8 cellular contexts compared by ENCODE assay signal in the genomic region with DNA sequence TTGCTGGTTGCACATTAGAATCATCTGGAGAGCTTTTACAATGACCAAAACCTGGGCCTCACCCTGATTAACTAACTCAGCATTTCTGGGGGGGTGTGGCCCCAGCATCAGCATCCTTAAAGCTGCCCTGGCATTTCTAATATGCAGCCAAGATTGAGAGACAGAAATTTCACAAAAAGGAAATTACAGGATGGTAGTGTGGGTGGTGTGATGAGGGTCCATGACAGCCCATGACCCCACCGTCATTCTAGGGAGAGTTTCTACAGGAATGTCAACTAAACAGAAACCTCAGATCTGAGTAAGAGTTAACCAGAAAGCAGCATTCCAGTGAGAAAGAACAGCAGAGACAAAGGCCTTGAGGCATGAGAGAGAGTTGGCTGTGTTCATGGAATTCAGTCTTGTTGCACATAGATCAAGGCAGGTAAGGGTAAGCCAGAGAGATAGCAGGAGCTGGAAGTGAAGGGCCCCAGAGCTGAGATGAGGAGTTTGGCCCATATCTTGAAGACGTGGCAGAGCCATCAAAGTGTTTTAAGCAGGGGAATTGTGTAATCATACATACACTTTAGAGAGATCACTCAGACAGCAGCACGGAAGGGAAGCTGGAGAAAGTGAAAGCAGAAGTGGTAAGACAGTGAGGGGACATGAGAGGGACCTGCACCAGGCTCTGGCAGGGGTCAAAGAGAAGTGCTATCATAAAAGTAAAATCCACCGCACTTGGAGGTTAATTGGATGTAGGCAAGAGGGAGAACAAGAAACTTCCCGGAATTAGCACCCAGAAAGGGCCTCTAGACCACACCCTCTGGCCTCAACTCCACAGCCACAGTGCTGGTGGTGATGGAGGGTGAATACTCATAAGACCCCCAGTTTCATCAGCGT. TPM values are rescaled to one million over a fixed set of nuclear protein-coding genes. Genes with fewer than 3 reads are reported as not detected.
DNase-seq lines count a peak whose midpoint lies in the region; ATAC-seq and TF ChIP-seq lines count a peak whose summit lies in the region.

No MANE protein-coding gene starts in this region.

- H3K27ac Mint-ChIP-seq in CD8-positive, alpha-beta T cell, result peak overlapping the region; percentile 97
- H3K27ac Mint-ChIP-seq in T-helper 2 cell treated with Interferon-gamma antibody and Interleukin-4, amounts not matched to agents 5 μg/mL and 100 μg/mL, for 36 hours, result peak overlapping the region; percentile 97
- no peak overlapping the region for H3K27ac Mint-ChIP-seq in endodermal cell
- H3K27ac Mint-ChIP-seq in natural killer cell treated with Interleukin-12 subunit alpha and Interleukin-12 subunit beta and Interleukin-15 and Interleukin-18, amount 100 ng/mL, for 72 hours, result peak overlapping the region; percentile 83 to 92

- DNase-seq in CD8-positive, alpha-beta T cell, result peak in 6 of 7 experiments; percentile 19 to 72 (median 52)
- peak; percentile 55 for DNase-seq in T-helper 2 cell treated with Interferon-gamma antibody and Interleukin-4, amounts not matched to agents 5 μg/mL and 100 μg/mL, for 36 hours (ENCODE audit: low spot score)
- DNase-seq in endodermal cell (peak; percentile 37), iPS-NIHi11 (ENCODE audit: low spot score) (no peak), NCI-H82 treated with DMSO at 0.1 percent for 48 hours (lab: John Stamatoyannopoulos, UW; ENCODE audit: unreplicated experiment) (no peak)
- DNase-seq in natural killer cell treated with Interleukin-12 subunit alpha and Interleukin-12 subunit beta and Interleukin-15 and Interleukin-18, amount 100 ng/mL, for 72 hours (ENCODE audit: low spot score), result peak; percentile 83

- no peak for TF ChIP-seq CTCF in CD8-positive, alpha-beta T cell (IDR thresholded peaks at IDR 0.05)
- no peak for TF ChIP-seq CTCF in endodermal cell (conservative IDR thresholded peaks at IDR 0.05)

- H3K9ac ChIP-seq in endodermal cell (ENCODE audit: extremely low read depth, low read length, poor library complexity, severe bottlenecking), result no peak overlapping the region

- H3K9me3 Mint-ChIP-seq in CD8-positive, alpha-beta T cell, result no peaks in the 10 kb centered on the region
- H3K9me3 Mint-ChIP-seq in T-helper 2 cell treated with Interferon-gamma antibody and Interleukin-4, amounts not matched to agents 5 μg/mL and 100 μg/mL, for 36 hours, result no peaks in the 10 kb centered on the region
- H3K9me3 Mint-ChIP-seq in endodermal cell, result no peaks in the 10 kb centered on the region
- H3K9me3 Mint-ChIP-seq in natural killer cell treated with Interleukin-12 subunit alpha and Interleukin-12 subunit beta and Interleukin-15 and Interleukin-18, amount 100 ng/mL, for 72 hours, result no peaks in the 10 kb centered on the region

- no peaks in the 10 kb centered on the region for H3K27me3 ChIP-seq in CD8-positive, alpha-beta T cell (ENCODE audit: insufficient read depth, low read length)
- peaks cover 16% of the 10 kb centered on the region for H3K27me3 ChIP-seq in endodermal cell (ENCODE audit: control insufficient read depth, insufficient read depth, low read length, poor library complexity, severe bottlenecking)

- H3K36me3 Mint-ChIP-seq in CD8-positive, alpha-beta T cell, result no peaks in the 10 kb centered on the region
- no peaks in the 10 kb centered on the region for H3K36me3 Mint-ChIP-seq in T-helper 2 cell treated with Interferon-gamma antibody and Interleukin-4, amounts not matched to agents 5 μg/mL and 100 μg/mL, for 36 hours (ENCODE audit: low read depth)
- H3K36me3 Mint-ChIP-seq in endodermal cell (ENCODE audit: low read depth), result no peaks in the 10 kb centered on the region
- H3K36me3 Mint-ChIP-seq in natural killer cell treated with Interleukin-12 subunit alpha and Interleukin-12 subunit beta and Interleukin-15 and Interleukin-18, amount 100 ng/mL, for 72 hours, result no peaks in the 10 kb centered on the region

- intact Hi-C loops in CD8-positive, alpha-beta T cell (cut with DNase I, micrococcal nuclease), result loop anchor here (1.0 to 10.0 kb wide), 5 partner anchors 7 to 54 kb away; a partner anchor contains a TSS

- H3K4me3 Mint-ChIP-seq in CD8-positive, alpha-beta T cell, result peak overlapping the region; percentile 76
- H3K4me3 Mint-ChIP-seq in T-helper 2 cell treated with Interferon-gamma antibody and Interleukin-4, amounts not matched to agents 5 μg/mL and 100 μg/mL, for 36 hours, result peak overlapping the region; percentile 81
- no peak overlapping the region for H3K4me3 Mint-ChIP-seq in endodermal cell
- peak overlapping the region; percentile 74 for H3K4me3 Mint-ChIP-seq in natural killer cell treated with Interleukin-12 subunit alpha and Interleukin-12 subunit beta and Interleukin-15 and Interleukin-18, amount 100 ng/mL, for 72 hours

- ATAC-seq in CD8-positive, alpha-beta T cell, result peak; percentile 96
- peak; percentile 99 for ATAC-seq in GM19438 (IDR thresholded peaks at IDR 0.05; ENCODE audit: low read depth, unreplicated experiment)
- ATAC-seq in HG03442 (IDR thresholded peaks at IDR 0.05; ENCODE audit: unreplicated experiment), result peak; percentile 96
- ATAC-seq in natural killer cell treated with Interleukin-12 subunit alpha and Interleukin-12 subunit beta and Interleukin-15 and Interleukin-18, amount 100 ng/mL, for 72 hours, result peak; percentile 95 to 97

- H3K9me3 ChIP-seq in CD8-positive, alpha-beta T cell (ENCODE audit: low read length), result no peaks in the 10 kb centered on the region
- no peaks in the 10 kb centered on the region for H3K9me3 ChIP-seq in endodermal cell (ENCODE audit: control insufficient read depth, low read length)

- no peaks in the 10 kb centered on the region for H3K36me3 ChIP-seq in CD8-positive, alpha-beta T cell (ENCODE audit: insufficient read depth, low read length)
- no peaks in the 10 kb centered on the region for H3K36me3 ChIP-seq in endodermal cell (ENCODE audit: control insufficient read depth, insufficient read depth, low read length)

- peaks cover 26% of the 10 kb centered on the region for H3K4me1 ChIP-seq in CD8-positive, alpha-beta T cell (ENCODE audit: insufficient read depth, low read length)
- no peaks in the 10 kb centered on the region for H3K4me1 ChIP-seq in endodermal cell (ENCODE audit: control insufficient read depth, insufficient read depth, low read length)

- CTCF ChIA-PET in CD8-positive, alpha-beta T cell (lab: Charles Lee), result interaction anchor here (0.6 to 17.9 kb wide), 12 partner anchors 9 to 362 kb away, joined by 3 to 278 read pairs (median 4); no protein-coding TSS in a partner anchor

- POLR2A ChIA-PET in CD8-positive, alpha-beta T cell (lab: Charles Lee), result interaction anchor here (0.9 to 4.0 kb wide), 12 partner anchors 8 to 430 kb away, joined by 3 to 79 read pairs (median 5); a partner anchor contains a TSS

- WGBS in endodermal cell (ENCODE audit: insufficient coverage in 1 of 2, insufficient read length in 1 of 2), 2 experiments, result 83 to 86% methylated on average over 4 to 6 of the region's 6 CpGs

- no peaks in the 10 kb centered on the region for H3K27me3 Mint-ChIP-seq in CD8-positive, alpha-beta T cell (ENCODE audit: low read depth)
- H3K27me3 Mint-ChIP-seq in T-helper 2 cell treated with Interferon-gamma antibody and Interleukin-4, amounts not matched to agents 5 μg/mL and 100 μg/mL, for 36 hours (ENCODE audit: low read depth), result no peaks in the 10 kb centered on the region
- peaks cover 25% of the 10 kb centered on the region for H3K27me3 Mint-ChIP-seq in endodermal cell (ENCODE audit: insufficient read depth)
- H3K27me3 Mint-ChIP-seq in natural killer cell treated with Interleukin-12 subunit alpha and Interleukin-12 subunit beta and Interleukin-15 and Interleukin-18, amount 100 ng/mL, for 72 hours, result no peaks in the 10 kb centered on the region

- H3K27ac ChIP-seq in CD8-positive, alpha-beta T cell (ENCODE audit: low read depth, low read length), result peak overlapping the region; percentile 57
- no peak overlapping the region for H3K27ac ChIP-seq in endodermal cell (ENCODE audit: low read depth, low read length)

- peak overlapping the region; percentile 39 for H3K4me3 ChIP-seq in CD8-positive, alpha-beta T cell (ENCODE audit: low read depth, low read length)
- H3K4me3 ChIP-seq in endodermal cell (ENCODE audit: low read length), result no peak overlapping the region

- H3K4me1 Mint-ChIP-seq in CD8-positive, alpha-beta T cell (ENCODE audit: low read depth), result peaks cover 61% of the 10 kb centered on the region
- peaks cover 46% of the 10 kb centered on the region for H3K4me1 Mint-ChIP-seq in T-helper 2 cell treated with Interferon-gamma antibody and Interleukin-4, amounts not matched to agents 5 μg/mL and 100 μg/mL, for 36 hours (ENCODE audit: low read depth)
- H3K4me1 Mint-ChIP-seq in endodermal cell, result no peaks in the 10 kb centered on the region
- peaks cover 29 to 33% of the 10 kb centered on the region in 2 donors for H3K4me1 Mint-ChIP-seq in natural killer cell treated with Interleukin-12 subunit alpha and Interleukin-12 subunit beta and Interleukin-15 and Interleukin-18, amount 100 ng/mL, for 72 hours (ENCODE audit: low read depth in 2 of 2)

RNA-seq across cellular contexts. Expression of a gene that starts 7.8 kb away (rescaled TPM):
- total RNA-seq in CD8-positive, alpha-beta T cell, result 100 to 1,000 TPM; 138 to 142 TPM
- total RNA-seq in endodermal cell, result 1 to 10 TPM; 4.8 to 7.7 TPM
- 2.1 TPM for polyA plus RNA-seq in endodermal cell (2013, experiment 1 of 2)
- polyA plus RNA-seq in endodermal cell (2013, experiment 2 of 2), result 2.0 TPM
- total RNA-seq in natural killer cell treated with Interleukin-12 subunit alpha and Interleukin-12 subunit beta and Interleukin-15 and Interleukin-18, amount 100 ng/mL, for 72 hours, result 10 to 100 TPM in 1 of 2 donors, 1 to 10 TPM in 1; 6.6 to 18.3 TPM

RNA-seq across cellular contexts. Expression of a gene that starts 16.8 kb away (rescaled TPM):
- total RNA-seq in CD8-positive, alpha-beta T cell, result 1,000 to 10,000 TPM; 1,479 to 1,577 TPM
- 1,000 to 10,000 TPM; 2,719 to 2,976 TPM for total RNA-seq in endodermal cell
- 2,581 TPM for polyA plus RNA-seq in endodermal cell (2013, experiment 1 of 2)
- polyA plus RNA-seq in endodermal cell (2013, experiment 2 of 2), result 2,852 TPM
- 1,000 to 10,000 TPM; 1,502 to 3,073 TPM for total RNA-seq in natural killer cell treated with Interleukin-12 subunit alpha and Interleukin-12 subunit beta and Interleukin-15 and Interleukin-18, amount 100 ng/mL, for 72 hours

Comparison
In these comparisons a context has a peak if more than half of its experiments do, and no peak if none do; other contexts are left out.
1. DNase-seq: peak in CD8-positive, alpha-beta T cell (6 of 7), T-helper 2 cell treated with Interferon-gamma antibody and Interleukin-4, amounts not matched to agents 5 μg/mL and 100 μg/mL, for 36 hours (single experiment), endodermal cell (single experiment) and natural killer cell treated with Interleukin-12 subunit alpha and Interleukin-12 subunit beta and Interleukin-15 and Interleukin-18, amount 100 ng/mL, for 72 hours (single experiment); none in iPS-NIHi11 (single experiment) and NCI-H82 treated with DMSO at 0.1 percent for 48 hours (single experiment).
2. RNA of a gene that starts 7.8 kb away (total RNA-seq): 138 to 142 TPM in CD8-positive, alpha-beta T cell; 6.6 to 18.3 TPM in natural killer cell treated with Interleukin-12 subunit alpha and Interleukin-12 subunit beta and Interleukin-15 and Interleukin-18, amount 100 ng/mL, for 72 hours and 4.8 to 7.7 TPM in endodermal cell; every median in the first group is over 4 times any median in the second.
3. Peak in every context shown above with its lines, with median percentiles within 50 percentile points of each other: ATAC-seq.